1 cellular context compared by ENCODE assay signal in the genomic region with DNA sequence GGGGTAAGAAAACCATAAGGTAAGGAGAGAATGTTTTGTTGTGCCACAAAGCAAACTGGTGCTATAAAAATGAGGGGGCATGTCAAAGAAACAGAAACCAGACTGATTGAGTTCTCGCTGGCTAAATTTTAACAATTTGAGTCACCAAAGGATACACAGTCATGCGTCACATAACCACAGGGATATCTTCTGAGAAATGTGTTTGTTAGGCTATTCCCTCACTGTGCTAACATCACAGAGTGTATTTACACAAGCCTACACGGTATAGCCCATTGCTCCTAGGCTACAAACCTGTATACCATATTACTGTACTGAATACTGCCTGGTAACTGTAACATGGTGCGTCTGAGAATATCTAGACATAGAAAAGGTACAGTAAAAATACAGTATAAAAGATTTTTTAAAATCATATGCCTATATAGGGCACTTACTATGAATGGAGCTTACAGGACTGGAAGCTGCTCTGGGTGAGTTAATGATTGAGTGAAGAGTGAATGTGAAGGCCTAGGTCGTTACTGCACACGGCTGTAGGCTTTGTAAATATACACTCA.
TF ChIP-seq lines count a peak whose summit lies in the region.

No MANE protein-coding gene starts in this region.

TF ChIP-seq in HepG2, 621 proteins besides CTCF, POLR2A, EP300 and RAD21 (continued from another document and continues in another):
- TF ChIP-seq, protein P1, sequence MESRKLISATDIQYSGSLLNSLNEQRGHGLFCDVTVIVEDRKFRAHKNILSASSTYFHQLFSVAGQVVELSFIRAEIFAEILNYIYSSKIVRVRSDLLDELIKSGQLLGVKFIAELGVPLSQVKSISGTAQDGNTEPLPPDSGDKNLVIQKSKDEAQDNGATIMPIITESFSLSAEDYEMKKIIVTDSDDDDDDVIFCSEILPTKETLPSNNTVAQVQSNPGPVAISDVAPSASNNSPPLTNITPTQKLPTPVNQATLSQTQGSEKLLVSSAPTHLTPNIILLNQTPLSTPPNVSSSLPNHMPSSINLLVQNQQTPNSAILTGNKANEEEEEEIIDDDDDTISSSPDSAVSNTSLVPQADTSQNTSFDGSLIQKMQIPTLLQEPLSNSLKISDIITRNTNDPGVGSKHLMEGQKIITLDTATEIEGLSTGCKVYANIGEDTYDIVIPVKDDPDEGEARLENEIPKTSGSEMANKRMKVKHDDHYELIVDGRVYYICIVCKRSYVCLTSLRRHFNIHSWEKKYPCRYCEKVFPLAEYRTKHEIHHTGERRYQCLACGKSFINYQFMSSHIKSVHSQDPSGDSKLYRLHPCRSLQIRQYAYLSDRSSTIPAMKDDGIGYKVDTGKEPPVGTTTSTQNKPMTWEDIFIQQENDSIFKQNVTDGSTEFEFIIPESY (CRISPR knock-in tag; IDR thresholded peaks at IDR 0.05): no peak
- TF ChIP-seq, protein P2, sequence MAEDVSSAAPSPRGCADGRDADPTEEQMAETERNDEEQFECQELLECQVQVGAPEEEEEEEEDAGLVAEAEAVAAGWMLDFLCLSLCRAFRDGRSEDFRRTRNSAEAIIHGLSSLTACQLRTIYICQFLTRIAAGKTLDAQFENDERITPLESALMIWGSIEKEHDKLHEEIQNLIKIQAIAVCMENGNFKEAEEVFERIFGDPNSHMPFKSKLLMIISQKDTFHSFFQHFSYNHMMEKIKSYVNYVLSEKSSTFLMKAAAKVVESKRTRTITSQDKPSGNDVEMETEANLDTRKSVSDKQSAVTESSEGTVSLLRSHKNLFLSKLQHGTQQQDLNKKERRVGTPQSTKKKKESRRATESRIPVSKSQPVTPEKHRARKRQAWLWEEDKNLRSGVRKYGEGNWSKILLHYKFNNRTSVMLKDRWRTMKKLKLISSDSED (CRISPR knock-in tag; IDR thresholded peaks at IDR 0.05): no peak
- TF ChIP-seq, protein P3, sequence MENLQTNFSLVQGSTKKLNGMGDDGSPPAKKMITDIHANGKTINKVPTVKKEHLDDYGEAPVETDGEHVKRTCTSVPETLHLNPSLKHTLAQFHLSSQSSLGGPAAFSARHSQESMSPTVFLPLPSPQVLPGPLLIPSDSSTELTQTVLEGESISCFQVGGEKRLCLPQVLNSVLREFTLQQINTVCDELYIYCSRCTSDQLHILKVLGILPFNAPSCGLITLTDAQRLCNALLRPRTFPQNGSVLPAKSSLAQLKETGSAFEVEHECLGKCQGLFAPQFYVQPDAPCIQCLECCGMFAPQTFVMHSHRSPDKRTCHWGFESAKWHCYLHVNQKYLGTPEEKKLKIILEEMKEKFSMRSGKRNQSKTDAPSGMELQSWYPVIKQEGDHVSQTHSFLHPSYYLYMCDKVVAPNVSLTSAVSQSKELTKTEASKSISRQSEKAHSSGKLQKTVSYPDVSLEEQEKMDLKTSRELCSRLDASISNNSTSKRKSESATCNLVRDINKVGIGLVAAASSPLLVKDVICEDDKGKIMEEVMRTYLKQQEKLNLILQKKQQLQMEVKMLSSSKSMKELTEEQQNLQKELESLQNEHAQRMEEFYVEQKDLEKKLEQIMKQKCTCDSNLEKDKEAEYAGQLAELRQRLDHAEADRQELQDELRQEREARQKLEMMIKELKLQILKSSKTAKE (CRISPR knock-in tag; IDR thresholded peaks at IDR 0.05; ENCODE audit: borderline replicate concordance): no peak
- TF ChIP-seq GATAD1 (CRISPR knock-in tag; IDR thresholded peaks at IDR 0.05) (peak; percentile 58), SOX6 (IDR thresholded peaks at IDR 0.05) (no peak), SOX6 (CRISPR knock-in tag; IDR thresholded peaks at IDR 0.05) (peak; percentile 83), HDAC2 (CRISPR knock-in tag; IDR thresholded peaks at IDR 0.05) (peak; percentile 86), RARA (CRISPR knock-in tag; IDR thresholded peaks at IDR 0.05) (peak; percentile 60; the same call in 1 of the 2 replicates), MEF2D (CRISPR knock-in tag; IDR thresholded peaks at IDR 0.05) (peak; percentile 65; the same call in 1 of the 2 replicates), ARID2 (CRISPR knock-in tag; IDR thresholded peaks at IDR 0.05; ENCODE audit: borderline replicate concordance) (peak; percentile 24; the same call in 1 of the 2 replicates), SMAD3 (CRISPR knock-in tag; IDR thresholded peaks at IDR 0.05) (0 out of 2 replicates have a peak, but pooled peaks have one; percentile 68), YEATS4 (CRISPR knock-in tag; IDR thresholded peaks at IDR 0.05; ENCODE audit: borderline replicate concordance) (peak; percentile 44; the same call in 1 of the 2 replicates), ZNF644 (CRISPR knock-in tag; IDR thresholded peaks at IDR 0.05; ENCODE audit: low read depth) (peak; percentile 44; the same call in 1 of the 2 replicates), IRF2 (CRISPR knock-in tag; IDR thresholded peaks at IDR 0.05) (peak; percentile 89), POLR2G (IDR thresholded peaks at IDR 0.05; ENCODE audit: low read depth, low read length) (peak; percentile 56), MEIS1 (CRISPR knock-in tag; IDR thresholded peaks at IDR 0.05; ENCODE audit: borderline replicate concordance) (peak; percentile 63; the same call in 1 of the 2 replicates), HHEX (CRISPR knock-in tag; IDR thresholded peaks at IDR 0.05) (0 out of 2 replicates have a peak, but pooled peaks have one; percentile 47), TOPORS (CRISPR knock-in tag; IDR thresholded peaks at IDR 0.05) (no peak), ZNF496 (CRISPR knock-in tag; IDR thresholded peaks at IDR 0.05; ENCODE audit: insufficient replicate concordance) (no peak), SAP130 (CRISPR knock-in tag; IDR thresholded peaks at IDR 0.05; ENCODE audit: low read depth) (peak; percentile 88), NCOA1 (CRISPR knock-in tag; IDR thresholded peaks at IDR 0.05) (no peak), GATA4 (IDR thresholded peaks at IDR 0.05; ENCODE audit: borderline replicate concordance, low read depth) (peak; percentile 66; the same call in 1 of the 2 replicates), ATF7 (IDR thresholded peaks at IDR 0.05) (no peak), ATF7 (CRISPR knock-in tag; IDR thresholded peaks at IDR 0.05) (no peak; the same call in 1 of the 2 replicates), POLR2AphosphoS5 (IDR thresholded peaks at IDR 0.05; ENCODE audit: low read depth, low read length) (peak; percentile 56; the same call in 1 of the 2 replicates), DR1 (CRISPR knock-in tag; IDR thresholded peaks at IDR 0.05) (no peak), MEIS2 (CRISPR knock-in tag; IDR thresholded peaks at IDR 0.05) (0 out of 2 replicates have a peak, but pooled peaks have one; percentile 19)
- TF ChIP-seq, protein P4, sequence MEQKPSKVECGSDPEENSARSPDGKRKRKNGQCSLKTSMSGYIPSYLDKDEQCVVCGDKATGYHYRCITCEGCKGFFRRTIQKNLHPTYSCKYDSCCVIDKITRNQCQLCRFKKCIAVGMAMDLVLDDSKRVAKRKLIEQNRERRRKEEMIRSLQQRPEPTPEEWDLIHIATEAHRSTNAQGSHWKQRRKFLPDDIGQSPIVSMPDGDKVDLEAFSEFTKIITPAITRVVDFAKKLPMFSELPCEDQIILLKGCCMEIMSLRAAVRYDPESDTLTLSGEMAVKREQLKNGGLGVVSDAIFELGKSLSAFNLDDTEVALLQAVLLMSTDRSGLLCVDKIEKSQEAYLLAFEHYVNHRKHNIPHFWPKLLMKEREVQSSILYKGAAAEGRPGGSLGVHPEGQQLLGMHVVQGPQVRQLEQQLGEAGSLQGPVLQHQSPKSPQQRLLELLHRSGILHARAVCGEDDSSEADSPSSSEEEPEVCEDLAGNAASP (CRISPR knock-in tag; IDR thresholded peaks at IDR 0.05; ENCODE audit: borderline replicate concordance): peak; percentile 30; the same call in 1 of the 2 replicates
- TF ChIP-seq, protein P5, sequence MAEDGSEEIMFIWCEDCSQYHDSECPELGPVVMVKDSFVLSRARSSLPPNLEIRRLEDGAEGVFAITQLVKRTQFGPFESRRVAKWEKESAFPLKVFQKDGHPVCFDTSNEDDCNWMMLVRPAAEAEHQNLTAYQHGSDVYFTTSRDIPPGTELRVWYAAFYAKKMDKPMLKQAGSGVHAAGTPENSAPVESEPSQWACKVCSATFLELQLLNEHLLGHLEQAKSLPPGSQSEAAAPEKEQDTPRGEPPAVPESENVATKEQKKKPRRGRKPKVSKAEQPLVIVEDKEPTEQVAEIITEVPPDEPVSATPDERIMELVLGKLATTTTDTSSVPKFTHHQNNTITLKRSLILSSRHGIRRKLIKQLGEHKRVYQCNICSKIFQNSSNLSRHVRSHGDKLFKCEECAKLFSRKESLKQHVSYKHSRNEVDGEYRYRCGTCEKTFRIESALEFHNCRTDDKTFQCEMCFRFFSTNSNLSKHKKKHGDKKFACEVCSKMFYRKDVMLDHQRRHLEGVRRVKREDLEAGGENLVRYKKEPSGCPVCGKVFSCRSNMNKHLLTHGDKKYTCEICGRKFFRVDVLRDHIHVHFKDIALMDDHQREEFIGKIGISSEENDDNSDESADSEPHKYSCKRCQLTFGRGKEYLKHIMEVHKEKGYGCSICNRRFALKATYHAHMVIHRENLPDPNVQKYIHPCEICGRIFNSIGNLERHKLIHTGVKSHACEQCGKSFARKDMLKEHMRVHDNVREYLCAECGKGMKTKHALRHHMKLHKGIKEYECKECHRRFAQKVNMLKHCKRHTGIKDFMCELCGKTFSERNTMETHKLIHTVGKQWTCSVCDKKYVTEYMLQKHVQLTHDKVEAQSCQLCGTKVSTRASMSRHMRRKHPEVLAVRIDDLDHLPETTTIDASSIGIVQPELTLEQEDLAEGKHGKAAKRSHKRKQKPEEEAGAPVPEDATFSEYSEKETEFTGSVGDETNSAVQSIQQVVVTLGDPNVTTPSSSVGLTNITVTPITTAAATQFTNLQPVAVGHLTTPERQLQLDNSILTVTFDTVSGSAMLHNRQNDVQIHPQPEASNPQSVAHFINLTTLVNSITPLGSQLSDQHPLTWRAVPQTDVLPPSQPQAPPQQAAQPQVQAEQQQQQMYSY (CRISPR knock-in tag; IDR thresholded peaks at IDR 0.05): no peak
- TF ChIP-seq, protein P6, sequence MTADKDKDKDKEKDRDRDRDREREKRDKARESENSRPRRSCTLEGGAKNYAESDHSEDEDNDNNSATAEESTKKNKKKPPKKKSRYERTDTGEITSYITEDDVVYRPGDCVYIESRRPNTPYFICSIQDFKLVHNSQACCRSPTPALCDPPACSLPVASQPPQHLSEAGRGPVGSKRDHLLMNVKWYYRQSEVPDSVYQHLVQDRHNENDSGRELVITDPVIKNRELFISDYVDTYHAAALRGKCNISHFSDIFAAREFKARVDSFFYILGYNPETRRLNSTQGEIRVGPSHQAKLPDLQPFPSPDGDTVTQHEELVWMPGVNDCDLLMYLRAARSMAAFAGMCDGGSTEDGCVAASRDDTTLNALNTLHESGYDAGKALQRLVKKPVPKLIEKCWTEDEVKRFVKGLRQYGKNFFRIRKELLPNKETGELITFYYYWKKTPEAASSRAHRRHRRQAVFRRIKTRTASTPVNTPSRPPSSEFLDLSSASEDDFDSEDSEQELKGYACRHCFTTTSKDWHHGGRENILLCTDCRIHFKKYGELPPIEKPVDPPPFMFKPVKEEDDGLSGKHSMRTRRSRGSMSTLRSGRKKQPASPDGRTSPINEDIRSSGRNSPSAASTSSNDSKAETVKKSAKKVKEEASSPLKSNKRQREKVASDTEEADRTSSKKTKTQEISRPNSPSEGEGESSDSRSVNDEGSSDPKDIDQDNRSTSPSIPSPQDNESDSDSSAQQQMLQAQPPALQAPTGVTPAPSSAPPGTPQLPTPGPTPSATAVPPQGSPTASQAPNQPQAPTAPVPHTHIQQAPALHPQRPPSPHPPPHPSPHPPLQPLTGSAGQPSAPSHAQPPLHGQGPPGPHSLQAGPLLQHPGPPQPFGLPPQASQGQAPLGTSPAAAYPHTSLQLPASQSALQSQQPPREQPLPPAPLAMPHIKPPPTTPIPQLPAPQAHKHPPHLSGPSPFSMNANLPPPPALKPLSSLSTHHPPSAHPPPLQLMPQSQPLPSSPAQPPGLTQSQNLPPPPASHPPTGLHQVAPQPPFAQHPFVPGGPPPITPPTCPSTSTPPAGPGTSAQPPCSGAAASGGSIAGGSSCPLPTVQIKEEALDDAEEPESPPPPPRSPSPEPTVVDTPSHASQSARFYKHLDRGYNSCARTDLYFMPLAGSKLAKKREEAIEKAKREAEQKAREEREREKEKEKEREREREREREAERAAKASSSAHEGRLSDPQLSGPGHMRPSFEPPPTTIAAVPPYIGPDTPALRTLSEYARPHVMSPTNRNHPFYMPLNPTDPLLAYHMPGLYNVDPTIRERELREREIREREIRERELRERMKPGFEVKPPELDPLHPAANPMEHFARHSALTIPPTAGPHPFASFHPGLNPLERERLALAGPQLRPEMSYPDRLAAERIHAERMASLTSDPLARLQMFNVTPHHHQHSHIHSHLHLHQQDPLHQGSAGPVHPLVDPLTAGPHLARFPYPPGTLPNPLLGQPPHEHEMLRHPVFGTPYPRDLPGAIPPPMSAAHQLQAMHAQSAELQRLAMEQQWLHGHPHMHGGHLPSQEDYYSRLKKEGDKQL (CRISPR knock-in tag; IDR thresholded peaks at IDR 0.05; ENCODE audit: low read depth): peak; percentile 70; the same call in 1 of the 2 replicates
- TF ChIP-seq, protein P7, sequence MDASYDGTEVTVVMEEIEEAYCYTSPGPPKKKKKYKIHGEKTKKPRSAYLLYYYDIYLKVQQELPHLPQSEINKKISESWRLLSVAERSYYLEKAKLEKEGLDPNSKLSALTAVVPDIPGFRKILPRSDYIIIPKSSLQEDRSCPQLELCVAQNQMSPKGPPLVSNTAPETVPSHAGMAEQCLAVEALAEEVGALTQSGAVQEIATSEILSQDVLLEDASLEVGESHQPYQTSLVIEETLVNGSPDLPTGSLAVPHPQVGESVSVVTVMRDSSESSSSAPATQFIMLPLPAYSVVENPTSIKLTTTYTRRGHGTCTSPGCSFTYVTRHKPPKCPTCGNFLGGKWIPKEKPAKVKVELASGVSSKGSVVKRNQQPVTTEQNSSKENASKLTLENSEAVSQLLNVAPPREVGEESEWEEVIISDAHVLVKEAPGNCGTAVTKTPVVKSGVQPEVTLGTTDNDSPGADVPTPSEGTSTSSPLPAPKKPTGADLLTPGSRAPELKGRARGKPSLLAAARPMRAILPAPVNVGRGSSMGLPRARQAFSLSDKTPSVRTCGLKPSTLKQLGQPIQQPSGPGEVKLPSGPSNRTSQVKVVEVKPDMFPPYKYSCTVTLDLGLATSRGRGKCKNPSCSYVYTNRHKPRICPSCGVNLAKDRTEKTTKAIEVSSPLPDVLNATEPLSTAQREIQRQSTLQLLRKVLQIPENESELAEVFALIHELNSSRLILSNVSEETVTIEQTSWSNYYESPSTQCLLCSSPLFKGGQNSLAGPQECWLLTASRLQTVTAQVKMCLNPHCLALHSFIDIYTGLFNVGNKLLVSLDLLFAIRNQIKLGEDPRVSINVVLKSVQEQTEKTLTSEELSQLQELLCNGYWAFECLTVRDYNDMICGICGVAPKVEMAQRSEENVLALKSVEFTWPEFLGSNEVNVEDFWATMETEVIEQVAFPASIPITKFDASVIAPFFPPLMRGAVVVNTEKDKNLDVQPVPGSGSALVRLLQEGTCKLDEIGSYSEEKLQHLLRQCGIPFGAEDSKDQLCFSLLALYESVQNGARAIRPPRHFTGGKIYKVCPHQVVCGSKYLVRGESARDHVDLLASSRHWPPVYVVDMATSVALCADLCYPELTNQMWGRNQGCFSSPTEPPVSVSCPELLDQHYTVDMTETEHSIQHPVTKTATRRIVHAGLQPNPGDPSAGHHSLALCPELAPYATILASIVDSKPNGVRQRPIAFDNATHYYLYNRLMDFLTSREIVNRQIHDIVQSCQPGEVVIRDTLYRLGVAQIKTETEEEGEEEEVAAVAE (CRISPR knock-in tag; IDR thresholded peaks at IDR 0.05; ENCODE audit: borderline replicate concordance): no peak
- TF ChIP-seq, protein P8, sequence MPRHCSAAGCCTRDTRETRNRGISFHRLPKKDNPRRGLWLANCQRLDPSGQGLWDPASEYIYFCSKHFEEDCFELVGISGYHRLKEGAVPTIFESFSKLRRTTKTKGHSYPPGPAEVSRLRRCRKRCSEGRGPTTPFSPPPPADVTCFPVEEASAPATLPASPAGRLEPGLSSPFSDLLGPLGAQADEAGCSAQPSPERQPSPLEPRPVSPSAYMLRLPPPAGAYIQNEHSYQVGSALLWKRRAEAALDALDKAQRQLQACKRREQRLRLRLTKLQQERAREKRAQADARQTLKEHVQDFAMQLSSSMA (CRISPR knock-in tag; IDR thresholded peaks at IDR 0.05): no peak
